26 cellular contexts compared by ENCODE assay signal in genomic region chr17:81465912-81466311, GRCh38.
"Had no signal": no experiment of that assay in that cellular context is flagged by ENCODE, and none has a peak within 500 bp of the region (broad histone marks: within the 10 kb centered on the region; RNA-seq: fewer than 3 reads in every experiment).

No MANE protein-coding gene starts in this region.

- H3K4me1 ChIP-seq: colonic mucosa, parathyroid adenoma, psoas muscle, thyroid gland had no signal

- H3K9me3 ChIP-seq: adrenal gland, body of pancreas, colonic mucosa, psoas muscle, right atrium auricular region, thyroid gland had no signal

- H3K4me3 ChIP-seq: adrenal gland, body of pancreas, cardiac muscle cell, colonic mucosa, psoas muscle, right atrium auricular region, smooth muscle cell, thyroid gland had no signal

- H3K36me3 ChIP-seq: colonic mucosa had no signal

- FAIRE-seq: frontal cortex, islet of Langerhans had no signal

- H3K27ac ChIP-seq: body of pancreas, cardiac muscle cell, colonic mucosa, parathyroid adenoma, psoas muscle, right atrium auricular region, thyroid gland had no signal

- H3K27me3 ChIP-seq: adrenal gland, body of pancreas, cardiac muscle cell, colonic mucosa, right atrium auricular region, thyroid gland had no signal

- DNase-seq: activated CD4-positive, alpha-beta memory T cell treated with anti-CD3 and anti-CD28 coated beads for 36 hours; activated CD4-positive, alpha-beta T cell treated with anti-CD3 and anti-CD28 coated beads, Interleukin-2, amount 10 ng/mL, durations not matched to agents 24 days and 14 days; activated CD4-positive, CD25-positive, alpha-beta regulatory T cell treated with anti-CD3 and anti-CD28 coated beads, Interleukin-2, amount 50 U/mL, for 72 hours; activated naive CD4-positive, alpha-beta T cell; activated naive CD8-positive, alpha-beta T cell treated with anti-CD3 and anti-CD28 coated beads for 36 hours; activated T-cell treated with anti-CD3 and anti-CD28 coated beads, Interleukin-2, amount 50 U/mL, for 4 hours; aorta; body of pancreas; cerebellar nuclear complex; colonic mucosa; effector CD8-positive, alpha-beta T cell; left ventricle myocardium superior; naive thymus-derived CD8-positive, alpha-beta T cell; psoas muscle; stimulated activated CD4-positive, alpha-beta T cell treated with anti-CD3 and anti-CD28 coated beads, Interleukin-1b, Interleukin-23, amount 100 ng/mL, for 48 hours; stimulated activated CD4-positive, alpha-beta T cell treated with anti-CD3 and anti-CD28 coated beads, Interleukin-4, amount 100 ng/mL, for 4 hours; stimulated activated CD8-positive, alpha-beta memory T cell treated with anti-CD3 and anti-CD28 coated beads, Interleukin-4, amount 100 ng/mL, for 48 hours; stimulated activated naive CD8-positive, alpha-beta T cell treated with anti-CD3 and anti-CD28 coated beads, Interleukin-15, amount 100 ng/mL, for 72 hours; thyroid gland had no signal
